In genomic region chr6:124522335-124522734, GRCh38 we compare ENCODE assay signal across 4 cellular contexts.
"Had no signal": no experiment of that assay in that cellular context is flagged by ENCODE, and none has a peak within 500 bp of the region (broad histone marks: within the 10 kb centered on the region; RNA-seq: fewer than 3 reads in every experiment).

No MANE protein-coding gene starts in this region.

- DNase-seq: IMR-90 had no signal

- H3K27ac ChIP-seq: HL-60 had no signal

- ATAC-seq: HepG2, K562 had no signal

- H3K4me3 ChIP-seq: K562 had no signal
